20 cellular contexts compared by ENCODE assay signal in the genomic region with DNA sequence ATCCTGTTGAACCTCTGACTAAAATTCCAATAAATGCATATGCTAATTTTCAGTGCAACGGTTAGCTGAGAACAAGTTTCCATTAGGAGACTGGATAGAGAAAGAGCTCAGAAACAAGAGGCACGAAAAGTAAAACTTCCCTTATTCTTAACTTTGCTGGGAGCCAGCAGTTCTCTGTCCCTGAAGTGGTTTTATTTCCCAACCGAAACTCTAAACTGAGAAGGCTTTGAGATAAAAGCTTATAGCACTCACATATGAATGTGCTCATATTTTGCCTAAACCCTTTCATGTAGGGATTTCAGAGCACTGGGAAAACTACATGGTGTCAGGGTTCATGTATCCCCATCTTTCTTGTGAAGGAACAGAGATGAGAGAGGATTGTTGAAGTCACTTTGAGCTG.
"Had no signal": no experiment of that assay in that cellular context is flagged by ENCODE, and none has a peak within 500 bp of the region (broad histone marks: within the 10 kb centered on the region; RNA-seq: fewer than 3 reads in every experiment).

No MANE protein-coding gene starts in this region.

- DNase-seq: cortex of kidney; effector memory CD4-positive, alpha-beta T cell; head of caudate nucleus; kidney; left cardiac atrium; left ventricle myocardium superior; mucosa of descending colon; naive thymus-derived CD8-positive, alpha-beta T cell; posterior cingulate gyrus; stimulated activated CD4-positive, alpha-beta T cell treated with anti-CD3 and anti-CD28 coated beads, Interleukin-2, amount 100 ng/mL, for 24 hours; stimulated activated CD4-positive, alpha-beta T cell treated with anti-CD3 and anti-CD28 coated beads, Interleukin-4, amount 100 ng/mL, for 4 hours; stimulated activated naive B cell treated with anti-CD40 and anti-IgM and Interleukin-4, amounts not matched to agents 10 μg/mL and 1 μg/mL and 100 μg/mL, for 72 hours; stimulated activated naive CD8-positive, alpha-beta T cell treated with anti-CD3 and anti-CD28 coated beads, Interleukin-15, amount 100 ng/mL, for 72 hours; transverse colon had no signal

- ATAC-seq: left ventricle myocardium superior; mucosa of descending colon; naive thymus-derived CD8-positive, alpha-beta T cell; sciatic nerve; stimulated activated naive B cell treated with anti-CD40 and anti-IgM and Interleukin-4, amounts not matched to agents 10 μg/mL and 1 μg/mL and 100 μg/mL, for 72 hours; stimulated activated naive CD8-positive, alpha-beta T cell treated with anti-CD3 and anti-CD28 coated beads, Interleukin-15, amount 100 ng/mL, for 72 hours had no signal

- H3K4me1 Mint-ChIP-seq: stimulated activated naive CD8-positive, alpha-beta T cell treated with anti-CD3 and anti-CD28 coated beads, Interleukin-15, amount 100 ng/mL, for 72 hours had no signal

- H3K79me2 ChIP-seq: hepatocyte had no signal

- H3K4me3 Mint-ChIP-seq: naive thymus-derived CD8-positive, alpha-beta T cell; stimulated activated naive B cell treated with anti-CD40 and anti-IgM and Interleukin-4, amounts not matched to agents 10 μg/mL and 1 μg/mL and 100 μg/mL, for 72 hours; stimulated activated naive CD8-positive, alpha-beta T cell treated with anti-CD3 and anti-CD28 coated beads, Interleukin-15, amount 100 ng/mL, for 72 hours had no signal

- H3K9me3 ChIP-seq: mucosa of descending colon, testis, transverse colon had no signal

- H3K4me1 ChIP-seq: esophagus muscularis mucosa, transverse colon had no signal

- H3K27me3 Mint-ChIP-seq: stimulated activated naive B cell treated with anti-CD40 and anti-IgM and Interleukin-4, amounts not matched to agents 10 μg/mL and 1 μg/mL and 100 μg/mL, for 72 hours had no signal

- H3K27ac Mint-ChIP-seq: naive thymus-derived CD8-positive, alpha-beta T cell; stimulated activated naive B cell treated with anti-CD40 and anti-IgM and Interleukin-4, amounts not matched to agents 10 μg/mL and 1 μg/mL and 100 μg/mL, for 72 hours; stimulated activated naive CD8-positive, alpha-beta T cell treated with anti-CD3 and anti-CD28 coated beads, Interleukin-15, amount 100 ng/mL, for 72 hours had no signal

- H2AFZ ChIP-seq: hepatocyte had no signal

- H3K36me3 Mint-ChIP-seq: naive thymus-derived CD8-positive, alpha-beta T cell had no signal

- H3K36me3 ChIP-seq: esophagus muscularis mucosa, transverse colon had no signal

- H3K9me3 Mint-ChIP-seq: stimulated activated naive CD8-positive, alpha-beta T cell treated with anti-CD3 and anti-CD28 coated beads, Interleukin-15, amount 100 ng/mL, for 72 hours had no signal

- H3K4me3 ChIP-seq: esophagus muscularis mucosa, hepatocyte, mucosa of descending colon, skin epidermis, testis, transverse colon had no signal

- H3K27ac ChIP-seq: epithelial cell of prostate, esophagus muscularis mucosa, hepatocyte, skin epidermis, transverse colon had no signal

- H3K4me2 ChIP-seq: hepatocyte had no signal

- H3K27me3 ChIP-seq: esophagus muscularis mucosa, hepatocyte, testis, transverse colon had no signal
